In the genomic region with DNA sequence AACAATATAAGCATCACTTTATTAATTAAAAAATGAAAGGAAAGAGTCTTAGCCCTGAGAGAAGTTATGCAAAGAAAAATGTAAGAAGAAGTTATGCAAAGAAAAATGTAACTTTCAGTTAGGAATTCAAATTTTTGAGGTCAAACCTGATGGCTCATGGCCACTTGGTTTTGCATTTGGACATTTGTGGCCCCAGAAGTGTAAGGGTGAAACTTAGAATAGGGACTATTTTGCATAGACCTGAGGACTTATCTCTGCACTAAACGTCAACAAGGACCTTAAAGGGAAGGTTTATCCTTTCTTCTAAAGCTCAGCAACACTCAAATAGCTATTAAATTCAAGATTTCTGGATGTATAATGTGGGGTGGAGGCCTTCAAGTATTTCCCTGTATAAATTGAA, we compare ENCODE assay signal across 15 cellular contexts.
A peak's percentile ranks its signal among the peaks of the same experiment; 100 is the strongest.
DNase-seq lines count a peak whose midpoint lies in the region; ATAC-seq and TF ChIP-seq lines count a peak whose summit lies in the region.
"Had no signal": no experiment of that assay in that cellular context is flagged by ENCODE, and none has a peak within 500 bp of the region (broad histone marks: within the 10 kb centered on the region; RNA-seq: fewer than 3 reads in every experiment).

No MANE protein-coding gene starts in this region.

- 75 to 82% methylated on average over 1 of the region's 1 CpG for WGBS in thyroid gland, 2 donors

- no peak overlapping the region for H3K4me3 ChIP-seq in thyroid gland (replicated peaks in 1 of 3)
- H3K4me3 ChIP-seq: BLaER1 treated with 17β-estradiol and CSF1 and Interleukin-3, amounts not matched to agents 10 nM and 100 nM; GM23338 had no signal

- TF ChIP-seq CTCF in foreskin keratinocyte (conservative IDR thresholded peaks at IDR 0.05) (no peak), thyroid gland (IDR thresholded peaks at IDR 0.05) (no peak)

- H3K27ac ChIP-seq in foreskin keratinocyte = no peak overlapping the region
- no peak overlapping the region for H3K27ac ChIP-seq in thyroid gland
- H3K27ac ChIP-seq: 22Rv1; BLaER1 treated with 17β-estradiol and CSF1 and Interleukin-3, amounts not matched to agents 10 nM and 100 nM had no signal

- no peaks in the 10 kb centered on the region for H3K36me3 ChIP-seq in thyroid gland
- H3K36me3 ChIP-seq: BLaER1 treated with 17β-estradiol and CSF1 and Interleukin-3, amounts not matched to agents 10 nM and 100 nM had no signal

- H3K9me3 ChIP-seq in thyroid gland = no peaks in the 10 kb centered on the region
- H3K9me3 ChIP-seq: BLaER1 treated with 17β-estradiol and CSF1 and Interleukin-3, amounts not matched to agents 10 nM and 100 nM had no signal

- H3K27me3 ChIP-seq in foreskin keratinocyte (no peaks in the 10 kb centered on the region), thyroid gland (no peaks in the 10 kb centered on the region)
- H3K27me3 ChIP-seq: BLaER1 treated with 17β-estradiol and CSF1 and Interleukin-3, amounts not matched to agents 10 nM and 100 nM had no signal

- no peak for TF ChIP-seq POLR2A in thyroid gland (IDR thresholded peaks at IDR 0.05)

- H3K4me1 ChIP-seq in foreskin keratinocyte = no peaks in the 10 kb centered on the region
- H3K4me1 ChIP-seq in thyroid gland = no peaks in the 10 kb centered on the region

- intact Hi-C loops in thyroid gland (cut with DNase I) = no loop called here

- peak; percentile 49 to 68 for DNase-seq in NCI-H526 (lab: John Stamatoyannopoulos, UW)
- no peak for DNase-seq in NCI-H526 treated with DMSO at 0.1 percent for 48 hours (lab: John Stamatoyannopoulos, UW)
- peak; percentile 53 for DNase-seq in NAMALWA (ENCODE audit: low spot score)
- no peak for DNase-seq in foreskin keratinocyte
- DNase-seq in AG08395 (ENCODE audit: low spot score) = no peak
- no peak for DNase-seq in OCI-M1 (lab: John Stamatoyannopoulos, UW)
- DNase-seq in thyroid gland = no peak
- DNase-seq: CD4-positive, CD25-positive, alpha-beta regulatory T cell; DMS53; GF-D8; H9 had no signal

- ATAC-seq in HG02938 (IDR thresholded peaks at IDR 0.05; ENCODE audit: unreplicated experiment) (peak; percentile 59), foreskin keratinocyte (no peak)
- ATAC-seq: GM23338 had no signal

Comparison
In these comparisons a context has a peak if more than half of its experiments do, and no peak if none do; other contexts are left out.
1. DNase-seq: peak in NCI-H526 (2 of 2) and NAMALWA (single experiment); none in NCI-H526 treated with DMSO at 0.1 percent for 48 hours (single experiment), foreskin keratinocyte (0 of 2), AG08395 (single experiment), OCI-M1 (single experiment) and thyroid gland (0 of 2).